1 cellular context compared by ENCODE assay signal in genomic region chr21:42892931-42893660, GRCh38.
A peak's percentile ranks its signal among the peaks of the same experiment; 100 is the strongest.
TF ChIP-seq lines count a peak whose summit lies in the region.

TSS of gene NDUFV3 (plus strand) at chr21:42893309. CDS start at chr21:42893334, 25 bp downstream.

TF ChIP-seq in HepG2, 621 proteins besides CTCF, POLR2A, EP300 and RAD21 (continued from another document and continues in another):
- 0 out of 2 replicates have a peak, but pooled peaks have one; percentile 38 for TF ChIP-seq ZNF784 (CRISPR knock-in tag; IDR thresholded peaks at IDR 0.05; ENCODE audit: borderline replicate concordance)
- TF ChIP-seq ZNF263 (CRISPR knock-in tag; IDR thresholded peaks at IDR 0.05): peak; percentile 45; the same call in 1 of the 2 replicates
- peak; percentile 29; the same call in 1 of the 2 replicates for TF ChIP-seq SOX5 (CRISPR knock-in tag; IDR thresholded peaks at IDR 0.05; ENCODE audit: borderline replicate concordance)
- peak; percentile 22; the same call in 1 of the 2 replicates for TF ChIP-seq MXD4 (CRISPR knock-in tag; IDR thresholded peaks at IDR 0.05)
- 0 out of 2 replicates have a peak, but pooled peaks have one; percentile 12 for TF ChIP-seq FOXP4 (CRISPR knock-in tag; IDR thresholded peaks at IDR 0.05)
- no peak; the same call in 1 of the 2 replicates for TF ChIP-seq E2F1 (CRISPR knock-in tag; IDR thresholded peaks at IDR 0.05)
- no peak for TF ChIP-seq IKZF1 (IDR thresholded peaks at IDR 0.05)
- peak; percentile 62; the same call in 1 of the 2 replicates for TF ChIP-seq NKX3-1 (CRISPR knock-in tag; IDR thresholded peaks at IDR 0.05)
- 0 out of 2 replicates have a peak, but pooled peaks have one; percentile 34 for TF ChIP-seq ZNF30 (CRISPR knock-in tag; IDR thresholded peaks at IDR 0.05)
- TF ChIP-seq ZBTB8A (CRISPR knock-in tag; IDR thresholded peaks at IDR 0.05; ENCODE audit: borderline replicate concordance, low read depth): peak; percentile 97
- TF ChIP-seq TCF7L2 (IDR thresholded peaks at IDR 0.05; ENCODE audit: low read depth, low read length): no peak
- peak; percentile 52; the same call in 1 of the 2 replicates for TF ChIP-seq MYNN (CRISPR knock-in tag; IDR thresholded peaks at IDR 0.05; ENCODE audit: low read depth)
- TF ChIP-seq CEBPG (CRISPR knock-in tag; IDR thresholded peaks at IDR 0.05): no peak
- 0 out of 2 replicates have a peak, but pooled peaks have one; percentile 81 for TF ChIP-seq ZNF513 (CRISPR knock-in tag; conservative IDR thresholded peaks at IDR 0.05)
- no peak for TF ChIP-seq ATF6 (CRISPR knock-in tag; conservative IDR thresholded peaks at IDR 0.05)
- no peak for TF ChIP-seq SMARCC2 (IDR thresholded peaks at IDR 0.05)
- TF ChIP-seq ZBTB14 (CRISPR knock-in tag; IDR thresholded peaks at IDR 0.05): peak; percentile 89
- no peak for TF ChIP-seq ZBTB26 (CRISPR knock-in tag; IDR thresholded peaks at IDR 0.05; ENCODE audit: borderline replicate concordance)
- TF ChIP-seq KIAA2018 (CRISPR knock-in tag; IDR thresholded peaks at IDR 0.05; ENCODE audit: borderline replicate concordance): 0 out of 2 replicates have a peak, but pooled peaks have one; percentile 31
- TF ChIP-seq ZNF543 (CRISPR knock-in tag; IDR thresholded peaks at IDR 0.05): peak; percentile 63; the same call in 1 of the 2 replicates
- TF ChIP-seq LBX2 (CRISPR knock-in tag; IDR thresholded peaks at IDR 0.05; ENCODE audit: borderline replicate concordance): peak; percentile 85
- TF ChIP-seq ZNF33A (CRISPR knock-in tag; IDR thresholded peaks at IDR 0.05; ENCODE audit: borderline replicate concordance): no peak
- peak; percentile 53 to 80; a peak in 3 of 4 replicates for TF ChIP-seq HMGXB4 (CRISPR knock-in tag; IDR thresholded peaks at IDR 0.05; ENCODE audit: borderline replicate concordance in 1 of 2, low read depth in 1 of 2)
- TF ChIP-seq ZNF362 (CRISPR knock-in tag; IDR thresholded peaks at IDR 0.05; ENCODE audit: borderline replicate concordance): peak; percentile 20; the same call in 1 of the 2 replicates
- TF ChIP-seq NBN (conservative IDR thresholded peaks at IDR 0.05): no peak
